Comparison of ENCODE assay signal across 2 cellular contexts in the genomic region with DNA sequence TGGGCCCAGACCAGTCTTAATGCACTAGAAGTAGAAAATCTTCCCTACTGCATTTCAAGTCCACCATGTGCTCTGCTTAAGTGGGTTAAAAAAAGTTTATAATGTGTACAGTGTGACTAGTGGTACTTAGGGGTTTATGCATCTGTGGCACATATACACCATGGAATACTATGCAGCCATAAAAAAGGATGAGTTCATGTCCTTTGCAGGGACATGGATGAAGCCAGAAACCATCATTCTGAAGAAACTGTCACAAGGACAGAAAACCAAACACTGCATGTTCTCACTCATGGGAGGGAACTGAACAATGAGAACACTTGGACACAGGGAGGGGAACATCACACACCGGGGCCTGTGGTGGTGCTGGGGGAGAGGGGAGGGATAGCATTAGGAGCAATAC. TPM values are rescaled to one million over a fixed set of nuclear protein-coding genes. Genes with fewer than 3 reads are reported as not detected.
"Had no signal": no experiment of that assay in that cellular context is flagged by ENCODE, and none has a peak within 500 bp of the region (broad histone marks: within the 10 kb centered on the region; RNA-seq: fewer than 3 reads in every experiment).

No MANE protein-coding gene starts in this region.

RNA-seq across cellular contexts. Expression of a gene that starts 9.4 kb away (rescaled TPM):
- total RNA-seq: HT1080, IMR-90 had no signal
